In genomic region chr6:12232821-12233220, GRCh38 we compare ENCODE assay signal across 2 cellular contexts.
A peak's percentile ranks its signal among the peaks of the same experiment; 100 is the strongest.
TF ChIP-seq lines count a peak whose summit lies in the region.

No MANE protein-coding gene starts in this region.

TF ChIP-seq in HepG2, 621 proteins besides CTCF, POLR2A, EP300 and RAD21:
- TF ChIP-seq, protein P1, sequence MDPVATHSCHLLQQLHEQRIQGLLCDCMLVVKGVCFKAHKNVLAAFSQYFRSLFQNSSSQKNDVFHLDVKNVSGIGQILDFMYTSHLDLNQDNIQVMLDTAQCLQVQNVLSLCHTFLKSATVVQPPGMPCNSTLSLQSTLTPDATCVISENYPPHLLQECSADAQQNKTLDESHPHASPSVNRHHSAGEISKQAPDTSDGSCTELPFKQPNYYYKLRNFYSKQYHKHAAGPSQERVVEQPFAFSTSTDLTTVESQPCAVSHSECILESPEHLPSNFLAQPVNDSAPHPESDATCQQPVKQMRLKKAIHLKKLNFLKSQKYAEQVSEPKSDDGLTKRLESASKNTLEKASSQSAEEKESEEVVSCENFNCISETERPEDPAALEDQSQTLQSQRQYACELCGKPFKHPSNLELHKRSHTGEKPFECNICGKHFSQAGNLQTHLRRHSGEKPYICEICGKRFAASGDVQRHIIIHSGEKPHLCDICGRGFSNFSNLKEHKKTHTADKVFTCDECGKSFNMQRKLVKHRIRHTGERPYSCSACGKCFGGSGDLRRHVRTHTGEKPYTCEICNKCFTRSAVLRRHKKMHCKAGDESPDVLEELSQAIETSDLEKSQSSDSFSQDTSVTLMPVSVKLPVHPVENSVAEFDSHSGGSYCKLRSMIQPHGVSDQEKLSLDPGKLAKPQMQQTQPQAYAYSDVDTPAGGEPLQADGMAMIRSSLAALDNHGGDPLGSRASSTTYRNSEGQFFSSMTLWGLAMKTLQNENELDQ (CRISPR knock-in tag; IDR thresholded peaks at IDR 0.05; ENCODE audit: borderline replicate concordance): no peak
- no peak for TF ChIP-seq NFE2 (CRISPR knock-in tag; IDR thresholded peaks at IDR 0.05)
- TF ChIP-seq ZFP36L1 (CRISPR knock-in tag; IDR thresholded peaks at IDR 0.05): no peak
- TF ChIP-seq SMC3 (IDR thresholded peaks at IDR 0.05; ENCODE audit: low read length): no peak
- no peak for TF ChIP-seq ETV6 (CRISPR knock-in tag; conservative IDR thresholded peaks at IDR 0.05)
- TF ChIP-seq ZNF75D (CRISPR knock-in tag; IDR thresholded peaks at IDR 0.05; ENCODE audit: borderline replicate concordance): no peak
- TF ChIP-seq ZBTB8A (CRISPR knock-in tag; IDR thresholded peaks at IDR 0.05; ENCODE audit: borderline replicate concordance, low read depth): no peak
- TF ChIP-seq, protein P2, sequence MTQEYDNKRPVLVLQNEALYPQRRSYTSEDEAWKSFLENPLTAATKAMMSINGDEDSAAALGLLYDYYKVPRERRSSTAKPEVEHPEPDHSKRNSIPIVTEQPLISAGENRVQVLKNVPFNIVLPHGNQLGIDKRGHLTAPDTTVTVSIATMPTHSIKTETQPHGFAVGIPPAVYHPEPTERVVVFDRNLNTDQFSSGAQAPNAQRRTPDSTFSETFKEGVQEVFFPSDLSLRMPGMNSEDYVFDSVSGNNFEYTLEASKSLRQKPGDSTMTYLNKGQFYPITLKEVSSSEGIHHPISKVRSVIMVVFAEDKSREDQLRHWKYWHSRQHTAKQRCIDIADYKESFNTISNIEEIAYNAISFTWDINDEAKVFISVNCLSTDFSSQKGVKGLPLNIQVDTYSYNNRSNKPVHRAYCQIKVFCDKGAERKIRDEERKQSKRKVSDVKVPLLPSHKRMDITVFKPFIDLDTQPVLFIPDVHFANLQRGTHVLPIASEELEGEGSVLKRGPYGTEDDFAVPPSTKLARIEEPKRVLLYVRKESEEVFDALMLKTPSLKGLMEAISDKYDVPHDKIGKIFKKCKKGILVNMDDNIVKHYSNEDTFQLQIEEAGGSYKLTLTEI (CRISPR knock-in tag; conservative IDR thresholded peaks at IDR 0.05): no peak
- TF ChIP-seq ESRRA (CRISPR knock-in tag; IDR thresholded peaks at IDR 0.05; ENCODE audit: low read depth): no peak
- TF ChIP-seq ZNF576 (CRISPR knock-in tag; IDR thresholded peaks at IDR 0.05): no peak
- no peak for TF ChIP-seq CERS6 (CRISPR knock-in tag; IDR thresholded peaks at IDR 0.05)
- TF ChIP-seq ZC3H4 (CRISPR knock-in tag; IDR thresholded peaks at IDR 0.05; ENCODE audit: borderline replicate concordance): no peak
- no peak for TF ChIP-seq GABPB1 (CRISPR knock-in tag; IDR thresholded peaks at IDR 0.05)
- no peak for TF ChIP-seq FOXP1 (IDR thresholded peaks at IDR 0.05)
- TF ChIP-seq FOXP1 (CRISPR knock-in tag; IDR thresholded peaks at IDR 0.05): no peak
- TF ChIP-seq ZNF329 (CRISPR knock-in tag; IDR thresholded peaks at IDR 0.05; ENCODE audit: low read depth): no peak
- no peak for TF ChIP-seq ZBTB7B (CRISPR knock-in tag; IDR thresholded peaks at IDR 0.05)
TF ChIP-seq in HepG2: peak in this region for 0.

TF ChIP-seq in GM12878, 131 proteins besides CTCF, POLR2A, EP300 and RAD21:
- TF ChIP-seq CREB1 (IDR thresholded peaks at IDR 0.05; ENCODE audit: low read depth) (no peak), NR2F1 (conservative IDR thresholded peaks at IDR 0.05) (0 out of 2 replicates have a peak, but pooled peaks have one; percentile 15)
- TF ChIP-seq, protein P3, sequence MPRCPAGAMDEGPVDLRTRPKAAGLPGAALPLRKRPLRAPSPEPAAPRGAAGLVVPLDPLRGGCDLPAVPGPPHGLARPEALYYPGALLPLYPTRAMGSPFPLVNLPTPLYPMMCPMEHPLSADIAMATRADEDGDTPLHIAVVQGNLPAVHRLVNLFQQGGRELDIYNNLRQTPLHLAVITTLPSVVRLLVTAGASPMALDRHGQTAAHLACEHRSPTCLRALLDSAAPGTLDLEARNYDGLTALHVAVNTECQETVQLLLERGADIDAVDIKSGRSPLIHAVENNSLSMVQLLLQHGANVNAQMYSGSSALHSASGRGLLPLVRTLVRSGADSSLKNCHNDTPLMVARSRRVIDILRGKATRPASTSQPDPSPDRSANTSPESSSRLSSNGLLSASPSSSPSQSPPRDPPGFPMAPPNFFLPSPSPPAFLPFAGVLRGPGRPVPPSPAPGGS (IDR thresholded peaks at IDR 0.05; ENCODE audit: borderline replicate concordance, insufficient read depth, low read depth, low read length, poor library complexity, severe bottlenecking): no peak
